35 cellular contexts compared by ENCODE assay signal in genomic region chr4:40331937-40332336, GRCh38. TPM values are rescaled to one million over a fixed set of nuclear protein-coding genes. Genes with fewer than 3 reads are reported as not detected.
"Had no signal": no experiment of that assay in that cellular context is flagged by ENCODE, and none has a peak within 500 bp of the region (broad histone marks: within the 10 kb centered on the region; RNA-seq: fewer than 3 reads in every experiment).

No MANE protein-coding gene starts in this region.

- H3K27ac ChIP-seq: KMS-11 had no signal

- H3K4me2 ChIP-seq: KMS-11 had no signal

- H3K27me3 ChIP-seq: MG63 had no signal

- H3K9ac ChIP-seq: KMS-11 had no signal

- DNase-seq: Karpas-422, Kasumi-1, MG63, MM.1S, MV-4-11, NCI-H1048, NCI-H1092, NCI-H1092 treated with DMSO at 0.1 percent for 48 hours, NCI-H1105, NCI-H1105 treated with DMSO at 0.1 percent for 48 hours, NCI-H1417, NCI-H1417 treated with DMSO at 0.1 percent for 48 hours, NCI-H1436, NCI-H1436 treated with DMSO at 0.1 percent for 48 hours, NCI-H146, NCI-H1694, NCI-H1694 treated with DMSO at 0.1 percent for 48 hours, NCI-H187, NCI-H187 treated with DMSO at 0.1 percent for 48 hours, NCI-H1930, NCI-H2029, NCI-H2029 treated with DMSO at 0.1 percent for 48 hours, NCI-H2081, NCI-H2081 treated with DMSO at 0.1 percent for 48 hours, NCI-H2107, NCI-H2171, NCI-H2171 treated with DMSO at 0.1 percent for 48 hours, NCI-H2227 treated with DMSO at 0.1 percent for 48 hours, NCI-H226, NCI-H345, NCI-H446, NCI-H446 treated with DMSO at 0.1 percent for 48 hours, NCI-H510A treated with DMSO at 0.1 percent for 48 hours had no signal

- H3K9me3 ChIP-seq: MG63 had no signal

- H3K4me3 ChIP-seq: MG63 had no signal

- H3K36me3 ChIP-seq: MG63 had no signal

RNA-seq across cellular contexts. Expression of gene CHRNA9, which starts 3.2 kb away (rescaled TPM):
- total RNA-seq: NCI-H460 had no signal
